8 cellular contexts compared by ENCODE assay signal in the genomic region with DNA sequence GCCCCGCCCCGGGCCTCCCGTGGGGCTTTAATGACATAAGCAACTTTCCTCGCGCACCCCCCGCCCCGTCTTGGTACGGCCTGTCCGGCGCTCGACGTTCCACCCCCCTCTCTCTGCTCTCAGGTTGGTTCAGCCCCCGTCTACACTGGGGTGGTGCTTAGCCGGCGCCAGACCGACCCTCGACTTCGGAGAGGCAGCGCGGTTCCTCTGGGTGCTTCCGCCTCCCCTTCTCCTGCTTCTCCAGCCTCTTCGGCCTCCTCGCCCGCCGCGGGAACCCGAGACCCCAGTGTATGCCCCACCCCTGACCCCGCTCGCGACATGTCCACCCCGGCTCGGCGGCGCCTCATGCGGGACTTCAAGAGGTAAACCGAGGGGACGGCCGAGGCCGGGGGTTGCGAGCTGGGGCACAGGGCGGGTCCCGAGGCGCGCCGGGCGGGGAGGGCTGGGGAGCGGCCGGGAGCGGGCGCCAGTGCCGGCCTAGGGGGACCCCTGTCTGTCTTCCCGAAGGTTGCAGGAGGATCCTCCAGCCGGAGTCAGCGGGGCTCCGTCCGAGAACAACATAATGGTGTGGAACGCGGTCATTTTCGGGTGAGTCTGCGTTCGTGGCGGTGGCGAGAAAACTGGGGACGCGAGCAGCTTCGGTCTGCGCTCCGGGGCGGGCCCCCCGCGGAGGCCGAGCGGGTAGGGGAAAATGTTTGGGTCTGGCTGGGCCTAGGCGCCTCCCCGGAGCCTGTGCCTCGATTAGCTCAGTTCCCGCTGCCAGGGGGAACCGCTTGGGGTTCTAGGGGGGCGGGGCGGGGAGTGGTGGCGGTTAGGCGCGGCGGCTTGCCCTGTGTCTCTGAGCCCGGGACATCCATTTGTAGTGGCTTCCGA. TPM values are rescaled to one million over a fixed set of nuclear protein-coding genes. Genes with fewer than 3 reads are reported as not detected.
A peak's percentile ranks its signal among the peaks of the same experiment; 100 is the strongest.
DNase-seq lines count a peak whose midpoint lies in the region; ATAC-seq, FAIRE-seq and TF ChIP-seq lines count a peak whose summit lies in the region.

UBE2A (plus strand) TSS at position 170 of the 873 bp plus-strand sequence; CDS start at position 319, 149 bp downstream.

- no peaks in the 10 kb centered on the region for H3K4me1 ChIP-seq in parathyroid adenoma
- peaks cover 0 to 14% (median 4%) of the 10 kb centered on the region in 4 donors for H3K4me1 ChIP-seq in tibial artery

- DNase-seq in GM12891 (ENCODE audit: insufficient read length, low spot score): peak; percentile 76
- peak; percentile 23 for DNase-seq in NCI-H1417 treated with DMSO at 0.1 percent for 48 hours (lab: John Stamatoyannopoulos, UW)
- DNase-seq in SW 1271 (lab: John Stamatoyannopoulos, UW): peak; percentile 20 to 61
- peak; percentile 82 for DNase-seq in activated naive CD8-positive, alpha-beta T cell treated with anti-CD3 and anti-CD28 coated beads, Interleukin-2, amount 50 U/mL, for 16 hours (ENCODE audit: low read depth, low spot score)
- DNase-seq in Right ventricle myocardium superior: peak; percentile 95
- DNase-seq in tibial artery: peak; percentile 90 to 93

- intact Hi-C loops in Right ventricle myocardium superior (cut with DNase I) (no loop called here), tibial artery (cut with DNase I; ENCODE audit: low total_unique reads) (loop anchor here (10.0 kb wide), 1 partner anchor 60 kb away; no protein-coding TSS in a partner anchor)

- H3K79me2 ChIP-seq in parathyroid adenoma: no peaks in the 10 kb centered on the region

- H3K27ac ChIP-seq in parathyroid adenoma: peak within 1 kb of the TSS; percentile 91
- peak within 1 kb of the TSS; percentile 95 to 97 for H3K27ac ChIP-seq in tibial artery

- H3K36me3 ChIP-seq in parathyroid adenoma (ENCODE audit: control insufficient read depth, insufficient read depth, low read length): no peaks in the 10 kb centered on the region
- no peaks in the 10 kb centered on the region for H3K36me3 ChIP-seq in tibial artery

- H3K4me3 ChIP-seq in parathyroid adenoma (ENCODE audit: low read depth, low read length): peak within 1 kb of the TSS; percentile 81
- H3K4me3 ChIP-seq in tibial artery: peak within 1 kb of the TSS; percentile 81 to 84

- peak; percentile 96 for FAIRE-seq in GM12891 (lab: Jason Lieb, UNC)

- peak; percentile 96 for TF ChIP-seq POLR2A in GM12891 (IDR thresholded peaks at IDR 0.05; ENCODE audit: low read depth, low read length)

- H3K27me3 ChIP-seq in parathyroid adenoma (ENCODE audit: control insufficient read depth, insufficient read depth, low read length) (no peaks in the 10 kb centered on the region), tibial artery (no peaks in the 10 kb centered on the region)

- peak within 1 kb of the TSS; percentile 57 for H3K4me2 ChIP-seq in parathyroid adenoma (ENCODE audit: low read length)

- H3K9ac ChIP-seq in parathyroid adenoma: peak within 1 kb of the TSS; percentile 91

- peak; percentile 49 for TF ChIP-seq CTCF in parathyroid adenoma (IDR thresholded peaks at IDR 0.05)
- peak in 1 of 2 experiments; percentile 34 for TF ChIP-seq CTCF in tibial artery (IDR thresholded peaks at IDR 0.05)

- H3K9me3 ChIP-seq in parathyroid adenoma (ENCODE audit: control insufficient read depth, low read length): no peaks in the 10 kb centered on the region
- H3K9me3 ChIP-seq in tibial artery: no peaks in the 10 kb centered on the region

- peak within 1 kb of the TSS; percentile 86 for H2AFZ ChIP-seq in parathyroid adenoma

- ATAC-seq in HG02798 (IDR thresholded peaks at IDR 0.05; ENCODE audit: poor library complexity, unreplicated experiment): peak; percentile 88
- peak; percentile 93 for ATAC-seq in Right ventricle myocardium superior (ENCODE audit: poor library complexity)

TF ChIP-seq in GM12891, 5 proteins besides CTCF, POLR2A, EP300 and RAD21:
- TF ChIP-seq TAF1 (IDR thresholded peaks at IDR 0.05; ENCODE audit: low read depth, low read length): peak; percentile 96
- no peak for TF ChIP-seq SPI1 (IDR thresholded peaks at IDR 0.05; ENCODE audit: low read depth, low read length)
- peak; percentile 96 for TF ChIP-seq POLR2AphosphoS5 (IDR thresholded peaks at IDR 0.05; ENCODE audit: low read depth, low read length)
- peak; percentile 61; the same call in 1 of the 2 replicates for TF ChIP-seq POU2F2 (IDR thresholded peaks at IDR 0.05; ENCODE audit: low read depth, low read length)
- peak; percentile 26 for TF ChIP-seq PAX5 (IDR thresholded peaks at IDR 0.05; ENCODE audit: insufficient read depth, low read length, severe bottlenecking)

RNA-seq across cellular contexts. Expression of gene UBE2A, which starts in this region (rescaled TPM):
- 40.8 TPM for polyA plus RNA-seq in GM12891 (2012; ENCODE audit: low read depth, missing spikeins)
- total RNA-seq in Right ventricle myocardium superior: 58.5 TPM

Comparison
In these comparisons a context has a peak if more than half of its experiments do, and no peak if none do; other contexts are left out.
1. Peak in every context shown above with its lines: DNase-seq, ATAC-seq, H3K4me3 ChIP-seq and H3K27ac ChIP-seq.
2. DNase-seq: peak in every context shown above with its lines; median percentile 95 in Right ventricle myocardium superior; 92 in tibial artery; 82 in activated naive CD8-positive, alpha-beta T cell treated with anti-CD3 and anti-CD28 coated beads, Interleukin-2, amount 50 U/mL, for 16 hours; 76 in GM12891; 40 in SW 1271; 23 in NCI-H1417 treated with DMSO at 0.1 percent for 48 hours.